In the genomic region with DNA sequence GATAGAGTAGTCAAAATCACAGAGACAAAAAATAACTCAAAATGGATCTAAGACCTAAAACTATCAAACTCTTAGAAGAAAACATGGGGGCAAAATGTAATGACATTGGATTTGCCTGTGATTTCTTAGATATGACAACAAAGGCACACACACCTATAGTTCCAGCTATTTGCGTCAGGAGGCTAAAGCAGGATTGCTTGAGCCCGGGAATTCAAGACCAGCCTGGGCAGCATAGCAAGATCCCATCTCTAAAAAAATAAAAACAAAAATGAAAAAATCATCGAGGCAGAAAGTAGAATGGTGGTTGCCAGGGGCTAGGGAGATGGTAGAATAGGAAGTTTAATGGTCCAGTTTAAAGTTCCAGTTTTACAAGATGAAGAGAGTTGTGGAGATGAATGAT, we compare ENCODE assay signal across 3 cellular contexts.
TF ChIP-seq lines count a peak whose summit lies in the region.

No MANE protein-coding gene starts in this region.

TF ChIP-seq in HepG2, 621 proteins besides CTCF, POLR2A, EP300 and RAD21:
- TF ChIP-seq MEIS2 (CRISPR knock-in tag; IDR thresholded peaks at IDR 0.05) (no peak), ZNF556 (CRISPR knock-in tag; IDR thresholded peaks at IDR 0.05; ENCODE audit: borderline replicate concordance) (no peak), ZNF121 (CRISPR knock-in tag; IDR thresholded peaks at IDR 0.05) (peak; percentile 62; the same call in 1 of the 2 replicates), NR2F1 (CRISPR knock-in tag; IDR thresholded peaks at IDR 0.05) (no peak), PAX8 (CRISPR knock-in tag; IDR thresholded peaks at IDR 0.05; ENCODE audit: borderline replicate concordance) (no peak), RXRB (CRISPR knock-in tag; IDR thresholded peaks at IDR 0.05; ENCODE audit: borderline replicate concordance) (no peak)
- TF ChIP-seq, protein P1, sequence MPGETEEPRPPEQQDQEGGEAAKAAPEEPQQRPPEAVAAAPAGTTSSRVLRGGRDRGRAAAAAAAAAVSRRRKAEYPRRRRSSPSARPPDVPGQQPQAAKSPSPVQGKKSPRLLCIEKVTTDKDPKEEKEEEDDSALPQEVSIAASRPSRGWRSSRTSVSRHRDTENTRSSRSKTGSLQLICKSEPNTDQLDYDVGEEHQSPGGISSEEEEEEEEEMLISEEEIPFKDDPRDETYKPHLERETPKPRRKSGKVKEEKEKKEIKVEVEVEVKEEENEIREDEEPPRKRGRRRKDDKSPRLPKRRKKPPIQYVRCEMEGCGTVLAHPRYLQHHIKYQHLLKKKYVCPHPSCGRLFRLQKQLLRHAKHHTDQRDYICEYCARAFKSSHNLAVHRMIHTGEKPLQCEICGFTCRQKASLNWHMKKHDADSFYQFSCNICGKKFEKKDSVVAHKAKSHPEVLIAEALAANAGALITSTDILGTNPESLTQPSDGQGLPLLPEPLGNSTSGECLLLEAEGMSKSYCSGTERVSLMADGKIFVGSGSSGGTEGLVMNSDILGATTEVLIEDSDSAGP (CRISPR knock-in tag; IDR thresholded peaks at IDR 0.05; ENCODE audit: borderline replicate concordance): no peak
- TF ChIP-seq, protein P2, sequence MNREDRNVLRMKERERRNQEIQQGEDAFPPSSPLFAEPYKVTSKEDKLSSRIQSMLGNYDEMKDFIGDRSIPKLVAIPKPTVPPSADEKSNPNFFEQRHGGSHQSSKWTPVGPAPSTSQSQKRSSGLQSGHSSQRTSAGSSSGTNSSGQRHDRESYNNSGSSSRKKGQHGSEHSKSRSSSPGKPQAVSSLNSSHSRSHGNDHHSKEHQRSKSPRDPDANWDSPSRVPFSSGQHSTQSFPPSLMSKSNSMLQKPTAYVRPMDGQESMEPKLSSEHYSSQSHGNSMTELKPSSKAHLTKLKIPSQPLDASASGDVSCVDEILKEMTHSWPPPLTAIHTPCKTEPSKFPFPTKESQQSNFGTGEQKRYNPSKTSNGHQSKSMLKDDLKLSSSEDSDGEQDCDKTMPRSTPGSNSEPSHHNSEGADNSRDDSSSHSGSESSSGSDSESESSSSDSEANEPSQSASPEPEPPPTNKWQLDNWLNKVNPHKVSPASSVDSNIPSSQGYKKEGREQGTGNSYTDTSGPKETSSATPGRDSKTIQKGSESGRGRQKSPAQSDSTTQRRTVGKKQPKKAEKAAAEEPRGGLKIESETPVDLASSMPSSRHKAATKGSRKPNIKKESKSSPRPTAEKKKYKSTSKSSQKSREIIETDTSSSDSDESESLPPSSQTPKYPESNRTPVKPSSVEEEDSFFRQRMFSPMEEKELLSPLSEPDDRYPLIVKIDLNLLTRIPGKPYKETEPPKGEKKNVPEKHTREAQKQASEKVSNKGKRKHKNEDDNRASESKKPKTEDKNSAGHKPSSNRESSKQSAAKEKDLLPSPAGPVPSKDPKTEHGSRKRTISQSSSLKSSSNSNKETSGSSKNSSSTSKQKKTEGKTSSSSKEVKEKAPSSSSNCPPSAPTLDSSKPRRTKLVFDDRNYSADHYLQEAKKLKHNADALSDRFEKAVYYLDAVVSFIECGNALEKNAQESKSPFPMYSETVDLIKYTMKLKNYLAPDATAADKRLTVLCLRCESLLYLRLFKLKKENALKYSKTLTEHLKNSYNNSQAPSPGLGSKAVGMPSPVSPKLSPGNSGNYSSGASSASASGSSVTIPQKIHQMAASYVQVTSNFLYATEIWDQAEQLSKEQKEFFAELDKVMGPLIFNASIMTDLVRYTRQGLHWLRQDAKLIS (CRISPR knock-in tag; IDR thresholded peaks at IDR 0.05): no peak

TF ChIP-seq in WTC11, 78 proteins besides CTCF, POLR2A, EP300 and RAD21:
- no peak for TF ChIP-seq IRF2 (CRISPR knock-in tag; IDR thresholded peaks at IDR 0.05; ENCODE audit: borderline replicate concordance, low read depth)
- TF ChIP-seq NFYB (CRISPR knock-in tag; conservative IDR thresholded peaks at IDR 0.05; ENCODE audit: low read depth): no peak
- TF ChIP-seq, protein P3, sequence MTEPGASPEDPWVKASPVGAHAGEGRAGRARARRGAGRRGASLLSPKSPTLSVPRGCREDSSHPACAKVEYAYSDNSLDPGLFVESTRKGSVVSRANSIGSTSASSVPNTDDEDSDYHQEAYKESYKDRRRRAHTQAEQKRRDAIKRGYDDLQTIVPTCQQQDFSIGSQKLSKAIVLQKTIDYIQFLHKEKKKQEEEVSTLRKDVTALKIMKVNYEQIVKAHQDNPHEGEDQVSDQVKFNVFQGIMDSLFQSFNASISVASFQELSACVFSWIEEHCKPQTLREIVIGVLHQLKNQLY (CRISPR knock-in tag; IDR thresholded peaks at IDR 0.05): no peak
- TF ChIP-seq GTF2I (CRISPR knock-in tag; conservative IDR thresholded peaks at IDR 0.05): no peak
- TF ChIP-seq ZNF121 (CRISPR knock-in tag; IDR thresholded peaks at IDR 0.05): peak; percentile 82; the same call in 1 of the 2 replicates

TF ChIP-seq in K562, 482 proteins besides CTCF, POLR2A, EP300 and RAD21:
- TF ChIP-seq KDM1A (IDR thresholded peaks at IDR 0.05) (0 out of 4 replicates have a peak, but pooled peaks of 1 of the 2 experiments have one; percentile 17), JUNB (CRISPR knock-in tag; conservative IDR thresholded peaks at IDR 0.05) (no peak), NR2C1 (IDR thresholded peaks at IDR 0.05) (no peak), NR2C1 (tag; IDR thresholded peaks at IDR 0.05) (no peak), DNMT1 (IDR thresholded peaks at IDR 0.05) (no peak), KLF10 (CRISPR knock-in tag; IDR thresholded peaks at IDR 0.05) (no peak), ZNF121 (CRISPR knock-in tag; conservative IDR thresholded peaks at IDR 0.05) (peak; percentile 98), BCOR (IDR thresholded peaks at IDR 0.05) (0 out of 2 replicates have a peak, but pooled peaks have one; percentile 59), XRCC3 (IDR thresholded peaks at IDR 0.05) (0 out of 2 replicates have a peak, but pooled peaks have one; percentile 9), TEAD4 (IDR thresholded peaks at IDR 0.05; ENCODE audit: low read length) (no peak), TEAD4 (CRISPR knock-in tag; IDR thresholded peaks at IDR 0.05; ENCODE audit: borderline replicate concordance) (no peak), EHMT2 (IDR thresholded peaks at IDR 0.05) (no peak), BMI1 (IDR thresholded peaks at IDR 0.05; ENCODE audit: low read length) (no peak), ZNF24 (IDR thresholded peaks at IDR 0.05) (no peak), RBM25 (IDR thresholded peaks at IDR 0.05; ENCODE audit: low read depth, low read length, severe bottlenecking) (peak; percentile 58), MCM3 (IDR thresholded peaks at IDR 0.05) (no peak), RFX5 (IDR thresholded peaks at IDR 0.05; ENCODE audit: low read depth, low read length) (no peak), HLTF (IDR thresholded peaks at IDR 0.05) (no peak), NFXL1 (CRISPR knock-in tag; IDR thresholded peaks at IDR 0.05) (no peak), GABPB1 (CRISPR knock-in tag; IDR thresholded peaks at IDR 0.05) (no peak)
- TF ChIP-seq, protein P4, sequence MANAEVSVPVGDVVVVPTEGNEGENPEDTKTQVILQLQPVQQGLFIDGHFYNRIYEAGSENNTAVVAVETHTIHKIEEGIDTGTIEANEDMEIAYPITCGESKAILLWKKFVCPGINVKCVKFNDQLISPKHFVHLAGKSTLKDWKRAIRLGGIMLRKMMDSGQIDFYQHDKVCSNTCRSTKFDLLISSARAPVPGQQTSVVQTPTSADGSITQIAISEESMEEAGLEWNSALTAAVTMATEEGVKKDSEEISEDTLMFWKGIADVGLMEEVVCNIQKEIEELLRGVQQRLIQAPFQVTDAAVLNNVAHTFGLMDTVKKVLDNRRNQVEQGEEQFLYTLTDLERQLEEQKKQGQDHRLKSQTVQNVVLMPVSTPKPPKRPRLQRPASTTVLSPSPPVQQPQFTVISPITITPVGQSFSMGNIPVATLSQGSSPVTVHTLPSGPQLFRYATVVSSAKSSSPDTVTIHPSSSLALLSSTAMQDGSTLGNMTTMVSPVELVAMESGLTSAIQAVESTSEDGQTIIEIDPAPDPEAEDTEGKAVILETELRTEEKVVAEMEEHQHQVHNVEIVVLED (CRISPR knock-in tag; IDR thresholded peaks at IDR 0.05): no peak
- TF ChIP-seq, protein P5, sequence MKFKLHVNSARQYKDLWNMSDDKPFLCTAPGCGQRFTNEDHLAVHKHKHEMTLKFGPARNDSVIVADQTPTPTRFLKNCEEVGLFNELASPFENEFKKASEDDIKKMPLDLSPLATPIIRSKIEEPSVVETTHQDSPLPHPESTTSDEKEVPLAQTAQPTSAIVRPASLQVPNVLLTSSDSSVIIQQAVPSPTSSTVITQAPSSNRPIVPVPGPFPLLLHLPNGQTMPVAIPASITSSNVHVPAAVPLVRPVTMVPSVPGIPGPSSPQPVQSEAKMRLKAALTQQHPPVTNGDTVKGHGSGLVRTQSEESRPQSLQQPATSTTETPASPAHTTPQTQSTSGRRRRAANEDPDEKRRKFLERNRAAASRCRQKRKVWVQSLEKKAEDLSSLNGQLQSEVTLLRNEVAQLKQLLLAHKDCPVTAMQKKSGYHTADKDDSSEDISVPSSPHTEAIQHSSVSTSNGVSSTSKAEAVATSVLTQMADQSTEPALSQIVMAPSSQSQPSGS (CRISPR knock-in tag; IDR thresholded peaks at IDR 0.05): no peak
- TF ChIP-seq, protein P6, sequence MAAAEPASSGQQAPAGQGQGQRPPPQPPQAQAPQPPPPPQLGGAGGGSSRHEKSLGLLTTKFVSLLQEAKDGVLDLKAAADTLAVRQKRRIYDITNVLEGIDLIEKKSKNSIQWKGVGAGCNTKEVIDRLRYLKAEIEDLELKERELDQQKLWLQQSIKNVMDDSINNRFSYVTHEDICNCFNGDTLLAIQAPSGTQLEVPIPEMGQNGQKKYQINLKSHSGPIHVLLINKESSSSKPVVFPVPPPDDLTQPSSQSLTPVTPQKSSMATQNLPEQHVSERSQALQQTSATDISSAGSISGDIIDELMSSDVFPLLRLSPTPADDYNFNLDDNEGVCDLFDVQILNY (CRISPR knock-in tag; IDR thresholded peaks at IDR 0.05): 0 out of 2 replicates have a peak, but pooled peaks have one; percentile 20
- TF ChIP-seq, protein P7, sequence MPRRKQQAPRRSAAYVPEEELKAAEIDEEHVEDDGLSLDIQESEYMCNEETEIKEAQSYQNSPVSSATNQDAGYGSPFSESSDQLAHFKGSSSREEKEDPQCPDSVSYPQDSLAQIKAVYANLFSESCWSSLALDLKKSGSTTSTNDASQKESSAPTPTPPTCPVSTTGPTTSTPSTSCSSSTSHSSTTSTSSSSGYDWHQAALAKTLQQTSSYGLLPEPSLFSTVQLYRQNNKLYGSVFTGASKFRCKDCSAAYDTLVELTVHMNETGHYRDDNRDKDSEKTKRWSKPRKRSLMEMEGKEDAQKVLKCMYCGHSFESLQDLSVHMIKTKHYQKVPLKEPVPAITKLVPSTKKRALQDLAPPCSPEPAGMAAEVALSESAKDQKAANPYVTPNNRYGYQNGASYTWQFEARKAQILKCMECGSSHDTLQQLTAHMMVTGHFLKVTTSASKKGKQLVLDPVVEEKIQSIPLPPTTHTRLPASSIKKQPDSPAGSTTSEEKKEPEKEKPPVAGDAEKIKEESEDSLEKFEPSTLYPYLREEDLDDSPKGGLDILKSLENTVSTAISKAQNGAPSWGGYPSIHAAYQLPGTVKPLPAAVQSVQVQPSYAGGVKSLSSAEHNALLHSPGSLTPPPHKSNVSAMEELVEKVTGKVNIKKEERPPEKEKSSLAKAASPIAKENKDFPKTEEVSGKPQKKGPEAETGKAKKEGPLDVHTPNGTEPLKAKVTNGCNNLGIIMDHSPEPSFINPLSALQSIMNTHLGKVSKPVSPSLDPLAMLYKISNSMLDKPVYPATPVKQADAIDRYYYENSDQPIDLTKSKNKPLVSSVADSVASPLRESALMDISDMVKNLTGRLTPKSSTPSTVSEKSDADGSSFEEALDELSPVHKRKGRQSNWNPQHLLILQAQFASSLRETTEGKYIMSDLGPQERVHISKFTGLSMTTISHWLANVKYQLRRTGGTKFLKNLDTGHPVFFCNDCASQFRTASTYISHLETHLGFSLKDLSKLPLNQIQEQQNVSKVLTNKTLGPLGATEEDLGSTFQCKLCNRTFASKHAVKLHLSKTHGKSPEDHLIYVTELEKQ (CRISPR knock-in tag; IDR thresholded peaks at IDR 0.05): no peak
- TF ChIP-seq, protein P8, sequence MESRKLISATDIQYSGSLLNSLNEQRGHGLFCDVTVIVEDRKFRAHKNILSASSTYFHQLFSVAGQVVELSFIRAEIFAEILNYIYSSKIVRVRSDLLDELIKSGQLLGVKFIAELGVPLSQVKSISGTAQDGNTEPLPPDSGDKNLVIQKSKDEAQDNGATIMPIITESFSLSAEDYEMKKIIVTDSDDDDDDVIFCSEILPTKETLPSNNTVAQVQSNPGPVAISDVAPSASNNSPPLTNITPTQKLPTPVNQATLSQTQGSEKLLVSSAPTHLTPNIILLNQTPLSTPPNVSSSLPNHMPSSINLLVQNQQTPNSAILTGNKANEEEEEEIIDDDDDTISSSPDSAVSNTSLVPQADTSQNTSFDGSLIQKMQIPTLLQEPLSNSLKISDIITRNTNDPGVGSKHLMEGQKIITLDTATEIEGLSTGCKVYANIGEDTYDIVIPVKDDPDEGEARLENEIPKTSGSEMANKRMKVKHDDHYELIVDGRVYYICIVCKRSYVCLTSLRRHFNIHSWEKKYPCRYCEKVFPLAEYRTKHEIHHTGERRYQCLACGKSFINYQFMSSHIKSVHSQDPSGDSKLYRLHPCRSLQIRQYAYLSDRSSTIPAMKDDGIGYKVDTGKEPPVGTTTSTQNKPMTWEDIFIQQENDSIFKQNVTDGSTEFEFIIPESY (CRISPR knock-in tag; IDR thresholded peaks at IDR 0.05): no peak
- TF ChIP-seq, protein P9, sequence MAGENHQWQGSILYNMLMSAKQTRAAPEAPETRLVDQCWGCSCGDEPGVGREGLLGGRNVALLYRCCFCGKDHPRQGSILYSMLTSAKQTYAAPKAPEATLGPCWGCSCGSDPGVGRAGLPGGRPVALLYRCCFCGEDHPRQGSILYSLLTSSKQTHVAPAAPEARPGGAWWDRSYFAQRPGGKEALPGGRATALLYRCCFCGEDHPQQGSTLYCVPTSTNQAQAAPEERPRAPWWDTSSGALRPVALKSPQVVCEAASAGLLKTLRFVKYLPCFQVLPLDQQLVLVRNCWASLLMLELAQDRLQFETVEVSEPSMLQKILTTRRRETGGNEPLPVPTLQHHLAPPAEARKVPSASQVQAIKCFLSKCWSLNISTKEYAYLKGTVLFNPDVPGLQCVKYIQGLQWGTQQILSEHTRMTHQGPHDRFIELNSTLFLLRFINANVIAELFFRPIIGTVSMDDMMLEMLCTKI (IDR thresholded peaks at IDR 0.05; ENCODE audit: partially characterized antibody): no peak
TF ChIP-seq in K562: peak in this region for 6.
